ENCODE assay signal across 8 cellular contexts in the genomic region with DNA sequence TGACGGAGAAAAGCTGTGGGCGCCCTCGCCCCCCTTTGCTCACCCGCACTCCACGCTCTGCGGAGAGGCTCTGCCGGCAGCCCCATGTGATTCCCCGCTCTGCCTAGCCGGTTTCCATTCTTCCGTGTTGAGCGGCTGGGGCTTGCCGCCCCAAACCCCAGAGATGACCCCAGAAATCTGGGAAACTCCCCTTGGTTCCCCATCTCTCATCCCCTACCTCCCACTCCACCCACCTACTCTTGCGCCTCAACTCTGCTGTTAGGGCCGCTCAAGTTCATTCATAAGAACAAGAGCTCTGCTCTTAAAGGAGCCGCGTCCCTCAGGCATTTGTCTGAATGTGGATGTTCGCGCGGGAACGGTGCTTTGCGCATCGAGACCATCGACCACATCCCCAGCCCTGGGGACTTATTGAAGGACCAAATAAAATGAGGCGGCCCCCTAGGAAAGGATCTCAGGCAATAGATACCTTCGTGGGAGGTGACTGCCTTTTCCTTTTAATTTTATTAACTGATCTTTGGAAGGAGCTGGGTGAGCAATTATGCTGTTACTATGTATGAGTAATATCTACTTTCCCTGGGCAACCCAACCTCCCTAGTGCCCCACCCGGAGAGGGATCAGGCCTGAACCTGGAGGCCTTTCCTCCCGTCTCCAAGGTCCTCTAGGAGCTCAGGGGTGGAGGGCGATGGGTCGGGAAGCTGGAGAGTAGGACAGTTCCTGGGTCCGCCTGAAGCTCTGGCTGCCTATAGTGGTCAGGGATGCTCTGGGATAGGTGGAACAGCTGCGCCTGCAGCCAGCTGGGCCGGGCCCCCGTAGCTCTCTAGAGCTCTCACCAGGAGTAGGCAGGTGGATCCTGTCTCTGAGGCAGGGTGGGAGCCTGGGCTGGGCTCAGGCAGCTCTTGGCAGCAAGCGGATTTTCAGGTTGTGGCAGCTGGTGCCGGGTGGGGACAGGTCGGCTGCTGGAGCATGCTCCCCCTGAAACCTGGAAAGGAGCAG. TPM values are rescaled to one million over a fixed set of nuclear protein-coding genes. Genes with fewer than 3 reads are reported as not detected.
DNase-seq lines count a peak whose midpoint lies in the region; ATAC-seq and TF ChIP-seq lines count a peak whose summit lies in the region.

No MANE protein-coding gene starts in this region.

- TF ChIP-seq CTCF in fibroblast of mammary gland (conservative IDR thresholded peaks at IDR 0.05; ENCODE audit: control insufficient read depth, insufficient read depth, low read depth, low read length), result no peak
- no peak for TF ChIP-seq CTCF in osteoblast (IDR thresholded peaks at IDR 0.05; ENCODE audit: extremely low read depth, low read depth, low read length)
- no peak for TF ChIP-seq CTCF in upper lobe of right lung (IDR thresholded peaks at IDR 0.05)

- peak; percentile 41 for ATAC-seq in GM19351 (IDR thresholded peaks at IDR 0.05; ENCODE audit: unreplicated experiment)
- ATAC-seq in HG03521 (IDR thresholded peaks at IDR 0.05; ENCODE audit: unreplicated experiment), result peak; percentile 15
- ATAC-seq in upper lobe of right lung, result peak; percentile 1

- H3K79me2 ChIP-seq in osteoblast (ENCODE audit: insufficient read depth, low read length), result peaks cover 14% of the 10 kb centered on the region

- peak overlapping the region; percentile 92 for H2AFZ ChIP-seq in osteoblast (ENCODE audit: low read length)

- H4K20me1 ChIP-seq in BLaER1 (peaks cover 6% of the 10 kb centered on the region), osteoblast (ENCODE audit: insufficient read depth, low read length) (no peaks in the 10 kb centered on the region)

- H3K4me1 Mint-ChIP-seq in activated T-cell treated with anti-CD3 and anti-CD28 coated beads, Interleukin-2, amount 50 U/mL, for 24 hours (ENCODE audit: low read depth), result peaks cover 42% of the 10 kb centered on the region

- peak overlapping the region; percentile 93 for H3K27ac Mint-ChIP-seq in activated T-cell treated with anti-CD3 and anti-CD28 coated beads, Interleukin-2, amount 50 U/mL, for 24 hours

- H3K36me3 ChIP-seq in BLaER1 (peaks cover 23% of the 10 kb centered on the region), osteoblast (ENCODE audit: insufficient read depth, low read length) (peaks cover 24% of the 10 kb centered on the region), upper lobe of right lung (no peaks in the 10 kb centered on the region)

- H3K27ac ChIP-seq in BLaER1 (peak overlapping the region; percentile 78), osteoblast (ENCODE audit: low read depth, low read length) (peak overlapping the region; percentile 78), upper lobe of right lung (peak overlapping the region; percentile 77)

- H3K4me2 ChIP-seq in BLaER1 (peak overlapping the region; percentile 100), osteoblast (ENCODE audit: insufficient read depth, low read length) (peak overlapping the region; percentile 98)

- no peaks in the 10 kb centered on the region for H3K9me3 Mint-ChIP-seq in activated T-cell treated with anti-CD3 and anti-CD28 coated beads, Interleukin-2, amount 50 U/mL, for 24 hours

- peak; percentile 32 for DNase-seq in NOMO-1 treated with dmso at 0.1 percent for 144 hours (lab: John Stamatoyannopoulos, UW; ENCODE audit: unreplicated experiment)
- DNase-seq in activated T-cell treated with anti-CD3 and anti-CD28 coated beads, Interleukin-2, amount 50 U/mL, for 24 hours, result peak; percentile 75
- peak; percentile 54 for DNase-seq in fibroblast of mammary gland (ENCODE audit: low read depth)
- DNase-seq in osteoblast (ENCODE audit: insufficient read length, low spot score, missing footprints), result peak; percentile 97
- no peak for DNase-seq in upper lobe of right lung

- H3K27me3 Mint-ChIP-seq in activated T-cell treated with anti-CD3 and anti-CD28 coated beads, Interleukin-2, amount 50 U/mL, for 24 hours, result no peaks in the 10 kb centered on the region

- H3K36me3 Mint-ChIP-seq in activated T-cell treated with anti-CD3 and anti-CD28 coated beads, Interleukin-2, amount 50 U/mL, for 24 hours (ENCODE audit: low read depth), result peaks cover 50% of the 10 kb centered on the region

- peaks cover 40% of the 10 kb centered on the region for H3K4me1 ChIP-seq in BLaER1
- H3K4me1 ChIP-seq in osteoblast (ENCODE audit: insufficient read depth, low read length), result peaks cover 24% of the 10 kb centered on the region
- peaks cover 36% of the 10 kb centered on the region for H3K4me1 ChIP-seq in upper lobe of right lung

- no peaks in the 10 kb centered on the region for H3K9me3 ChIP-seq in BLaER1
- no peaks in the 10 kb centered on the region for H3K9me3 ChIP-seq in osteoblast (ENCODE audit: low read depth, low read length)
- H3K9me3 ChIP-seq in upper lobe of right lung, result no peaks in the 10 kb centered on the region

- H3K4me3 Mint-ChIP-seq in activated T-cell treated with anti-CD3 and anti-CD28 coated beads, Interleukin-2, amount 50 U/mL, for 24 hours, result peak overlapping the region; percentile 94

- H3K27me3 ChIP-seq in BLaER1 (no peaks in the 10 kb centered on the region), osteoblast (ENCODE audit: insufficient read depth, low read length) (no peaks in the 10 kb centered on the region), upper lobe of right lung (no peaks in the 10 kb centered on the region)

- H3K4me3 ChIP-seq in BLaER1 (peak overlapping the region; percentile 83), fibroblast of mammary gland (ENCODE audit: control insufficient read depth, low read depth, low read length) (peak overlapping the region; percentile 63), osteoblast (ENCODE audit: insufficient read depth, low read length) (peak overlapping the region; percentile 88), upper lobe of right lung (peak overlapping the region; percentile 69)

- intact Hi-C loops in upper lobe of right lung (cut with DNase I), result no loop called here

- peak overlapping the region; percentile 85 for H3K9ac ChIP-seq in BLaER1

RNA-seq across cellular contexts. Expression of gene MFSD2A, which starts 0.9 kb away (rescaled TPM):
- total RNA-seq in osteoblast (3.5 and 3.6 TPM in 2 replicates), upper lobe of right lung (225 TPM)

RNA-seq across cellular contexts. Expression of gene MYCL, which starts 54.1 kb away (rescaled TPM):
- total RNA-seq in osteoblast (0.72 and 0.88 TPM in 2 replicates), upper lobe of right lung (3.6 TPM)

Comparison
In these comparisons a context has a peak if more than half of its experiments do, and no peak if none do; other contexts are left out.
1. RNA of gene MFSD2A, which starts 0.9 kb away (total RNA-seq): 225 TPM in upper lobe of right lung (single experiment); 3.5 to 3.6 TPM in osteoblast; every median in the first group is over 10 times any median in the second.
2. Peak in every context shown above with its lines, with median percentiles within 50 percentile points of each other: H3K27ac ChIP-seq, H3K4me3 ChIP-seq and ATAC-seq.